Comparison of ENCODE assay signal across 8 cellular contexts in genomic region chr12:89542912-89543592, GRCh38.
A peak's percentile ranks its signal among the peaks of the same experiment; 100 is the strongest.
DNase-seq lines count a peak whose midpoint lies in the region; ATAC-seq and TF ChIP-seq lines count a peak whose summit lies in the region.

No MANE protein-coding gene starts in this region.

- DNase-seq in NCI-H187 treated with DMSO at 0.1 percent for 48 hours (lab: John Stamatoyannopoulos, UW) (peak; percentile 58), T1000 (lab: John Stamatoyannopoulos, UW) (peak; percentile 25), astrocyte of the cerebellum (ENCODE audit: low read depth) (peak; percentile 83), hypothalamus (lab: John Stamatoyannopoulos, UW) (peak in 35 of 51 donors; percentile 0 to 70 (median 22))
- DNase-seq in stimulated activated CD4-positive, alpha-beta T cell treated with anti-CD3 and anti-CD28 coated beads, Interleukin-15, amount 100 ng/mL, for 24 hours = peak; percentile 67

- in situ Hi-C loops in astrocyte of the cerebellum (cut with HindIII; ENCODE audit: low sequenced_read_pairs) = no loop called here

- ATAC-seq in GM18505 (IDR thresholded peaks at IDR 0.05; ENCODE audit: unreplicated experiment) (peak; percentile 70), HG02938 (IDR thresholded peaks at IDR 0.05; ENCODE audit: unreplicated experiment) (peak; percentile 70)

- no peak overlapping the region for H3K27ac ChIP-seq in 22Rv1

- no peak overlapping the region for H3K4me3 ChIP-seq in astrocyte of the cerebellum (ENCODE audit: low read depth, low read length)

- TF ChIP-seq CTCF in 22Rv1 (IDR thresholded peaks at IDR 0.05) (peak; percentile 98), astrocyte of the cerebellum (IDR thresholded peaks at IDR 0.05; ENCODE audit: low read depth, low read length, missing control alignments) (peak; percentile 90)

- TF ChIP-seq POLR2A in GM18505 (IDR thresholded peaks at IDR 0.05; ENCODE audit: borderline replicate concordance, extremely low read depth, insufficient read depth, insufficient read length) = no peak

Comparison
In these comparisons a context has a peak if more than half of its experiments do, and no peak if none do; other contexts are left out.
1. DNase-seq: peak in every context shown above with its lines; median percentile 83 in astrocyte of the cerebellum; 67 in stimulated activated CD4-positive, alpha-beta T cell treated with anti-CD3 and anti-CD28 coated beads, Interleukin-15, amount 100 ng/mL, for 24 hours; 58 in NCI-H187 treated with DMSO at 0.1 percent for 48 hours; 25 in T1000; 22 in hypothalamus.